In the genomic region with DNA sequence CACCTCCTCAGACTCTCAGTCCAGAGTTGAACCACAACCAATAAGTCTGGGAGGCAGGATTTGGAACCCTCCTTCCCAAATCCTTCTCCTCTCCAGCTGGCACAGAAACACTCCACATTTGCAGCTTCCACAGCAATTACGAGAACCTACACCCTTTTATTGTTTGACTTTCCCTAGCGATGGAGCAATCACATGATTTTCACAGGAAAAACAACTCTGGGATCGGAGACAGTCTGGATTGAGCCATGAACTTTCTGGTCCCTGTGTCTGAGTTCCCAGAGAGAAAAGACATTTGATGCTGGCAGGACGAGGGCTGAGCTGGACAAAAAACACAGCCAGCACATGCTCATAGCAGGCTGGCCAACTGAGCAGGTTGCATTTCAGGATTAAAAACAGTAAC, we compare ENCODE assay signal across 1 cellular context.
TF ChIP-seq lines count a peak whose summit lies in the region.

No MANE protein-coding gene starts in this region.

TF ChIP-seq in liver, 16 proteins besides CTCF, POLR2A, EP300 and RAD21 (continued from another document):
- TF ChIP-seq, protein P1, sequence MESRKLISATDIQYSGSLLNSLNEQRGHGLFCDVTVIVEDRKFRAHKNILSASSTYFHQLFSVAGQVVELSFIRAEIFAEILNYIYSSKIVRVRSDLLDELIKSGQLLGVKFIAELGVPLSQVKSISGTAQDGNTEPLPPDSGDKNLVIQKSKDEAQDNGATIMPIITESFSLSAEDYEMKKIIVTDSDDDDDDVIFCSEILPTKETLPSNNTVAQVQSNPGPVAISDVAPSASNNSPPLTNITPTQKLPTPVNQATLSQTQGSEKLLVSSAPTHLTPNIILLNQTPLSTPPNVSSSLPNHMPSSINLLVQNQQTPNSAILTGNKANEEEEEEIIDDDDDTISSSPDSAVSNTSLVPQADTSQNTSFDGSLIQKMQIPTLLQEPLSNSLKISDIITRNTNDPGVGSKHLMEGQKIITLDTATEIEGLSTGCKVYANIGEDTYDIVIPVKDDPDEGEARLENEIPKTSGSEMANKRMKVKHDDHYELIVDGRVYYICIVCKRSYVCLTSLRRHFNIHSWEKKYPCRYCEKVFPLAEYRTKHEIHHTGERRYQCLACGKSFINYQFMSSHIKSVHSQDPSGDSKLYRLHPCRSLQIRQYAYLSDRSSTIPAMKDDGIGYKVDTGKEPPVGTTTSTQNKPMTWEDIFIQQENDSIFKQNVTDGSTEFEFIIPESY (IDR thresholded peaks at IDR 0.05), result peak; percentile 25
- TF ChIP-seq, protein P2, sequence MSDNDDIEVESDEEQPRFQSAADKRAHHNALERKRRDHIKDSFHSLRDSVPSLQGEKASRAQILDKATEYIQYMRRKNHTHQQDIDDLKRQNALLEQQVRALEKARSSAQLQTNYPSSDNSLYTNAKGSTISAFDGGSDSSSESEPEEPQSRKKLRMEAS (IDR thresholded peaks at IDR 0.05), result peak; percentile 59
- TF ChIP-seq YY1 (IDR thresholded peaks at IDR 0.05), result peak; percentile 40
- TF ChIP-seq GABPA (IDR thresholded peaks at IDR 0.05 in 1 of 2, conservative IDR thresholded peaks at IDR 0.05 in 1 of 2), result no peak
- peak in 1 of 2 donors; percentile 68 for TF ChIP-seq RXRA (IDR thresholded peaks at IDR 0.05)
